In genomic region chr13:63448654-63449053, GRCh38 we compare ENCODE assay signal across 14 cellular contexts.
A peak's percentile ranks its signal among the peaks of the same experiment; 100 is the strongest.
DNase-seq lines count a peak whose midpoint lies in the region; ATAC-seq and TF ChIP-seq lines count a peak whose summit lies in the region.
"Had no signal": no experiment of that assay in that cellular context is flagged by ENCODE, and none has a peak within 500 bp of the region (broad histone marks: within the 10 kb centered on the region; RNA-seq: fewer than 3 reads in every experiment).

No MANE protein-coding gene starts in this region.

- in situ Hi-C loops in SK-MEL-5 (cut with HindIII; ENCODE audit: low pct_unique_long_range_greater_than_20kb, low sequenced_read_pairs), result no loop called here

- no peak for ATAC-seq in left colon
- ATAC-seq: HepG2 had no signal

- H3K27ac ChIP-seq in fibroblast of lung (ENCODE audit: insufficient read depth, low read length), result no peak overlapping the region
- H3K27ac ChIP-seq: GM23248 had no signal

- no peaks in the 10 kb centered on the region for H3K36me3 ChIP-seq in fibroblast of lung (ENCODE audit: control insufficient read depth, insufficient read depth, low read length)

- H3K79me2 ChIP-seq in fibroblast of lung (ENCODE audit: control insufficient read depth, insufficient read depth, low read length), result no peaks in the 10 kb centered on the region

- H3K27ac Mint-ChIP-seq in osteocyte (ENCODE audit: unreplicated experiment), result peak overlapping the region; percentile 67
- H3K27ac Mint-ChIP-seq: B cell; CD4-positive, alpha-beta memory T cell had no signal

- H3K27me3 ChIP-seq in fibroblast of lung (ENCODE audit: control insufficient read depth, insufficient read depth, low read length), result no peaks in the 10 kb centered on the region

- H3K9ac ChIP-seq in fibroblast of lung (ENCODE audit: insufficient read depth, low read length), result no peak overlapping the region
- H3K9ac ChIP-seq: GM23248 had no signal

- H3K4me1 ChIP-seq in fibroblast of lung (ENCODE audit: control insufficient read depth, extremely low read depth, insufficient read depth, low read length), result no peaks in the 10 kb centered on the region

- peaks cover 20% of the 10 kb centered on the region for H3K4me1 Mint-ChIP-seq in osteocyte (ENCODE audit: unreplicated experiment)
- H3K4me1 Mint-ChIP-seq: B cell; CD4-positive, alpha-beta memory T cell had no signal

- H3K4me2 ChIP-seq in fibroblast of lung (ENCODE audit: extremely low read depth, insufficient read depth, low read length), result no peak overlapping the region

- H3K27me3 Mint-ChIP-seq in osteocyte (ENCODE audit: unreplicated experiment), result no peaks in the 10 kb centered on the region
- H3K27me3 Mint-ChIP-seq: B cell; CD4-positive, alpha-beta memory T cell had no signal

- H3K4me3 Mint-ChIP-seq in osteocyte (ENCODE audit: unreplicated experiment), result no peak overlapping the region
- H3K4me3 Mint-ChIP-seq: B cell; CD4-positive, alpha-beta memory T cell had no signal

- DNase-seq in EH (ENCODE audit: low read depth), result peak; percentile 32
- peak; percentile 60 for DNase-seq in SK-MEL-5 (ENCODE audit: low read depth, low spot score)
- peak; percentile 5 to 16 for DNase-seq in fibroblast of lung (ENCODE audit: low read depth in 2 of 2)
- DNase-seq in osteocyte (ENCODE audit: extremely low spot score, unreplicated experiment), result no peak
- no peak for DNase-seq in left colon
- no peak for DNase-seq in stimulated activated CD4-positive, alpha-beta T cell treated with anti-CD3 and anti-CD28 coated beads, Interleukin-15, amount 100 ng/mL, for 24 hours
- no peak for DNase-seq in cerebellar nuclear complex (lab: John Stamatoyannopoulos, UW)
- DNase-seq: C1 segment of cervical spinal cord; CD4-positive, alpha-beta memory T cell; COR-L47; DMS53; GM23248 had no signal

- H3K9me3 ChIP-seq in fibroblast of lung (ENCODE audit: control insufficient read depth, insufficient read depth, low read depth, low read length), result no peaks in the 10 kb centered on the region

- H3K9me3 Mint-ChIP-seq in osteocyte (ENCODE audit: unreplicated experiment), result peaks cover 3% of the 10 kb centered on the region

- no peaks in the 10 kb centered on the region for H4K20me1 ChIP-seq in fibroblast of lung (ENCODE audit: control insufficient read depth, extremely low read depth, insufficient read depth, low read length)

- no peak overlapping the region for H3K4me3 ChIP-seq in fibroblast of lung (replicated peaks in 1 of 4; ENCODE audit: control extremely low read depth in 1 of 4, insufficient read depth in 1 of 4, low read depth in 3 of 4, low read length in 4 of 4)
- H3K4me3 ChIP-seq: GM23248 had no signal

- no peaks in the 10 kb centered on the region for H3K36me3 Mint-ChIP-seq in osteocyte (ENCODE audit: unreplicated experiment)
- H3K36me3 Mint-ChIP-seq: CD4-positive, alpha-beta memory T cell had no signal

- intact Hi-C loops in left colon (cut with DNase I, micrococcal nuclease), result no loop called here

- H2AFZ ChIP-seq in fibroblast of lung (ENCODE audit: low read length), result no peak overlapping the region
- H2AFZ ChIP-seq: GM23248 had no signal

- TF ChIP-seq CTCF in fibroblast of lung (conservative IDR thresholded peaks at IDR 0.05 in 1 of 2, IDR thresholded peaks at IDR 0.05 in 1 of 2; ENCODE audit: low read depth in 1 of 2, low read length in 2 of 2) (no peak), osteocyte (IDR thresholded peaks at IDR 0.05) (no peak)

Comparison
In these comparisons a context has a peak if more than half of its experiments do, and no peak if none do; other contexts are left out.
1. DNase-seq: peak in EH (single experiment), SK-MEL-5 (single experiment) and fibroblast of lung (2 of 2); none in osteocyte (single experiment), left colon (0 of 2), stimulated activated CD4-positive, alpha-beta T cell treated with anti-CD3 and anti-CD28 coated beads, Interleukin-15, amount 100 ng/mL, for 24 hours (single experiment) and cerebellar nuclear complex (0 of 2).